In the genomic region with DNA sequence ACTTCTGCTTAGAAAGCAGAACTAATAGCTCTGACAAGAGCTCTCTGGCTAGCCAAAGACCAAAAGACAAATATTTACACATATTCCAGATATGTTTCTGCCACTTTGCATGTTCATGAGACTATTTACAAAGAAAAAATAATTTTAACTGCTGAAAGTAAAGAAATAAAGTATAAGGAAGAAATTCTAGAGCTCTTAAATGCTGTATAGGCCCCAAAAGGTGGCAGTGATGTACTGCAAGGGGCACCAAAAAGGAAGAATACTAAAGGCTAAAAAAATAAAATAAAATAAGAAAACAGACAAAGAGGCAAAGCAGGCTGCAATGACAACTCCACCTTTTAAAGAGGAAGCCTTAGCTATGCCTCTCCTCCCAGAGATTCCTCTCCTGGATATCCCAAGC, we compare ENCODE assay signal across 8 cellular contexts. TPM values are rescaled to one million over a fixed set of nuclear protein-coding genes. Genes with fewer than 3 reads are reported as not detected.
DNase-seq lines count a peak whose midpoint lies in the region; FAIRE-seq and TF ChIP-seq lines count a peak whose summit lies in the region.

No MANE protein-coding gene starts in this region.

- H3K27ac ChIP-seq in parathyroid adenoma (peak overlapping the region; percentile 92), SK-N-SH (ENCODE audit: low read depth in 2 of 2, low read length in 1 of 2) (no peak overlapping the region)

- TF ChIP-seq POLR2A in GM12892 (IDR thresholded peaks at IDR 0.05; ENCODE audit: low read depth, low read length): no peak

- no peak for FAIRE-seq in GM12892 (lab: Jason Lieb, UNC)

- H3K27me3 ChIP-seq in parathyroid adenoma (ENCODE audit: control insufficient read depth, insufficient read depth, low read length) (no peaks in the 10 kb centered on the region), SK-N-SH (ENCODE audit: insufficient read depth) (peaks cover 4% of the 10 kb centered on the region; the same call in 1 of the 2 replicates)

- H3K36me3 ChIP-seq in parathyroid adenoma (ENCODE audit: control insufficient read depth, insufficient read depth, low read length): no peaks in the 10 kb centered on the region
- no peaks in the 10 kb centered on the region for H3K36me3 ChIP-seq in SK-N-SH (replicated peaks in 1 of 2; ENCODE audit: control insufficient read depth in 1 of 2, insufficient read depth in 2 of 2, low read length in 1 of 2)

- H4K20me1 ChIP-seq in SK-N-SH (ENCODE audit: insufficient read depth): no peaks in the 10 kb centered on the region

- H2AFZ ChIP-seq in parathyroid adenoma (peak overlapping the region; percentile 98), SK-N-SH (ENCODE audit: low read depth) (no peak overlapping the region)

- POLR2A ChIA-PET in SK-N-SH (lab: Yijun Ruan, JAX): no interaction called here

- H3K4me3 ChIP-seq in cardiac fibroblast (replicated peaks in 1 of 2; ENCODE audit: low read depth in 2 of 2, low read length in 2 of 2): no peak overlapping the region
- H3K4me3 ChIP-seq in parathyroid adenoma (ENCODE audit: low read depth, low read length): no peak overlapping the region
- no peak overlapping the region for H3K4me3 ChIP-seq in SK-N-SH (ENCODE audit: low read depth in 2 of 2, low read length in 1 of 2)

- no peak for TF ChIP-seq RAD21 in SK-N-SH (IDR thresholded peaks at IDR 0.05; ENCODE audit: low read length)

- CTCF ChIA-PET in SK-N-SH (lab: Yijun Ruan, JAX): no interaction called here

- no peaks in the 10 kb centered on the region for H3K9me3 ChIP-seq in parathyroid adenoma (ENCODE audit: control insufficient read depth, low read length)
- no peaks in the 10 kb centered on the region for H3K9me3 ChIP-seq in SK-N-SH

- H3F3A ChIP-seq in SK-N-SH (replicated peaks; ENCODE audit: insufficient read depth): no peaks in the 10 kb centered on the region

- no peaks in the 10 kb centered on the region for H3K9me2 ChIP-seq in SK-N-SH

- TF ChIP-seq EP300 in SK-N-SH (IDR thresholded peaks at IDR 0.05; ENCODE audit: borderline replicate concordance in 1 of 2, low read depth in 1 of 2, low read length in 1 of 2): no peak

- TF ChIP-seq CTCF in cardiac fibroblast (IDR thresholded peaks at IDR 0.05; ENCODE audit: low read depth, low read length): peak; percentile 43
- TF ChIP-seq CTCF in parathyroid adenoma (IDR thresholded peaks at IDR 0.05): peak; percentile 49
- TF ChIP-seq CTCF in SK-N-SH (IDR thresholded peaks at IDR 0.05): no peak

- no peak overlapping the region for H3K4me2 ChIP-seq in parathyroid adenoma (ENCODE audit: low read length)
- no peak overlapping the region for H3K4me2 ChIP-seq in SK-N-SH

- DNase-seq in DMS79 (lab: John Stamatoyannopoulos, UW) (peak; percentile 49), NCI-H2029 (lab: John Stamatoyannopoulos, UW) (peak; percentile 39), cardiac fibroblast (ENCODE audit: low read depth in 2 of 2) (peak; percentile 66 to 70), LoVo (ENCODE audit: low spot score) (no peak), SK-N-SH (no peak), GM12892 (ENCODE audit: insufficient read length) (no peak)
- no peak for DNase-seq in central memory CD4-positive, alpha-beta T cell

- H3K79me2 ChIP-seq in parathyroid adenoma: no peaks in the 10 kb centered on the region
- no peaks in the 10 kb centered on the region for H3K79me2 ChIP-seq in SK-N-SH (ENCODE audit: insufficient read depth)

- H3K9ac ChIP-seq in parathyroid adenoma: no peak overlapping the region
- H3K9ac ChIP-seq in SK-N-SH: no peak overlapping the region

- peaks cover 26% of the 10 kb centered on the region for H3K4me1 ChIP-seq in parathyroid adenoma
- peaks cover 0 to 9% of the 10 kb centered on the region in 2 experiments; a peak in 1 of 4 replicates for H3K4me1 ChIP-seq in SK-N-SH (ENCODE audit: control insufficient read depth in 1 of 2, insufficient read depth in 2 of 2, low read depth in 1 of 2, low read length in 1 of 2)

TF ChIP-seq in SK-N-SH, 30 proteins besides CTCF, POLR2A, EP300 and RAD21:
- TF ChIP-seq, protein P1, sequence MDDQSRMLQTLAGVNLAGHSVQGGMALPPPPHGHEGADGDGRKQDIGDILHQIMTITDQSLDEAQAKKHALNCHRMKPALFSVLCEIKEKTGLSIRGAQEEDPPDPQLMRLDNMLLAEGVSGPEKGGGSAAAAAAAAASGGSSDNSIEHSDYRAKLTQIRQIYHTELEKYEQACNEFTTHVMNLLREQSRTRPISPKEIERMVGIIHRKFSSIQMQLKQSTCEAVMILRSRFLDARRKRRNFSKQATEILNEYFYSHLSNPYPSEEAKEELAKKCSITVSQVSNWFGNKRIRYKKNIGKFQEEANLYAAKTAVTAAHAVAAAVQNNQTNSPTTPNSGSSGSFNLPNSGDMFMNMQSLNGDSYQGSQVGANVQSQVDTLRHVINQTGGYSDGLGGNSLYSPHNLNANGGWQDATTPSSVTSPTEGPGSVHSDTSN (IDR thresholded peaks at IDR 0.05): no peak
- TF ChIP-seq RFX5 (IDR thresholded peaks at IDR 0.05; ENCODE audit: low read length): no peak
- TF ChIP-seq TCF12 (IDR thresholded peaks at IDR 0.05): no peak
- no peak for TF ChIP-seq ELF1 (IDR thresholded peaks at IDR 0.05)
- no peak for TF ChIP-seq EZH2phosphoT487 (IDR thresholded peaks at IDR 0.05; ENCODE audit: borderline replicate concordance, low read depth)
- TF ChIP-seq GABPA (IDR thresholded peaks at IDR 0.05; ENCODE audit: low read depth): no peak
- TF ChIP-seq GATA2 (CRISPR knock-in tag; IDR thresholded peaks at IDR 0.05): no peak
- TF ChIP-seq MEF2A (IDR thresholded peaks at IDR 0.05; ENCODE audit: borderline replicate concordance, low read depth): no peak
- no peak for TF ChIP-seq NFIC (IDR thresholded peaks at IDR 0.05; ENCODE audit: borderline replicate concordance)
- TF ChIP-seq FOSL2 (IDR thresholded peaks at IDR 0.05; ENCODE audit: borderline replicate concordance, low read depth): no peak
- TF ChIP-seq RCOR1 (IDR thresholded peaks at IDR 0.05; ENCODE audit: low read length): no peak
- TF ChIP-seq, protein P2, sequence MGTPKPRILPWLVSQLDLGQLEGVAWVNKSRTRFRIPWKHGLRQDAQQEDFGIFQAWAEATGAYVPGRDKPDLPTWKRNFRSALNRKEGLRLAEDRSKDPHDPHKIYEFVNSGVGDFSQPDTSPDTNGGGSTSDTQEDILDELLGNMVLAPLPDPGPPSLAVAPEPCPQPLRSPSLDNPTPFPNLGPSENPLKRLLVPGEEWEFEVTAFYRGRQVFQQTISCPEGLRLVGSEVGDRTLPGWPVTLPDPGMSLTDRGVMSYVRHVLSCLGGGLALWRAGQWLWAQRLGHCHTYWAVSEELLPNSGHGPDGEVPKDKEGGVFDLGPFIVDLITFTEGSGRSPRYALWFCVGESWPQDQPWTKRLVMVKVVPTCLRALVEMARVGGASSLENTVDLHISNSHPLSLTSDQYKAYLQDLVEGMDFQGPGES (IDR thresholded peaks at IDR 0.05; ENCODE audit: low read depth, low read length): no peak
- no peak for TF ChIP-seq TEAD4 (IDR thresholded peaks at IDR 0.05; ENCODE audit: borderline replicate concordance, insufficient read depth)
- TF ChIP-seq, protein P3, sequence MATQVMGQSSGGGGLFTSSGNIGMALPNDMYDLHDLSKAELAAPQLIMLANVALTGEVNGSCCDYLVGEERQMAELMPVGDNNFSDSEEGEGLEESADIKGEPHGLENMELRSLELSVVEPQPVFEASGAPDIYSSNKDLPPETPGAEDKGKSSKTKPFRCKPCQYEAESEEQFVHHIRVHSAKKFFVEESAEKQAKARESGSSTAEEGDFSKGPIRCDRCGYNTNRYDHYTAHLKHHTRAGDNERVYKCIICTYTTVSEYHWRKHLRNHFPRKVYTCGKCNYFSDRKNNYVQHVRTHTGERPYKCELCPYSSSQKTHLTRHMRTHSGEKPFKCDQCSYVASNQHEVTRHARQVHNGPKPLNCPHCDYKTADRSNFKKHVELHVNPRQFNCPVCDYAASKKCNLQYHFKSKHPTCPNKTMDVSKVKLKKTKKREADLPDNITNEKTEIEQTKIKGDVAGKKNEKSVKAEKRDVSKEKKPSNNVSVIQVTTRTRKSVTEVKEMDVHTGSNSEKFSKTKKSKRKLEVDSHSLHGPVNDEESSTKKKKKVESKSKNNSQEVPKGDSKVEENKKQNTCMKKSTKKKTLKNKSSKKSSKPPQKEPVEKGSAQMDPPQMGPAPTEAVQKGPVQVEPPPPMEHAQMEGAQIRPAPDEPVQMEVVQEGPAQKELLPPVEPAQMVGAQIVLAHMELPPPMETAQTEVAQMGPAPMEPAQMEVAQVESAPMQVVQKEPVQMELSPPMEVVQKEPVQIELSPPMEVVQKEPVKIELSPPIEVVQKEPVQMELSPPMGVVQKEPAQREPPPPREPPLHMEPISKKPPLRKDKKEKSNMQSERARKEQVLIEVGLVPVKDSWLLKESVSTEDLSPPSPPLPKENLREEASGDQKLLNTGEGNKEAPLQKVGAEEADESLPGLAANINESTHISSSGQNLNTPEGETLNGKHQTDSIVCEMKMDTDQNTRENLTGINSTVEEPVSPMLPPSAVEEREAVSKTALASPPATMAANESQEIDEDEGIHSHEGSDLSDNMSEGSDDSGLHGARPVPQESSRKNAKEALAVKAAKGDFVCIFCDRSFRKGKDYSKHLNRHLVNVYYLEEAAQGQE (IDR thresholded peaks at IDR 0.05; ENCODE audit: low read depth, low read length): no peak
- no peak for TF ChIP-seq FOXM1 (IDR thresholded peaks at IDR 0.05; ENCODE audit: low read depth)
- no peak for TF ChIP-seq MXI1 (IDR thresholded peaks at IDR 0.05; ENCODE audit: low read depth, low read length)

RNA-seq across cellular contexts. Expression of gene KLRK1, which starts 23.0 kb away (rescaled TPM):
- not detected in 2 replicates for polyA plus RNA-seq in SK-N-SH (2012; rRNA removed)
- polyA plus RNA-seq in SK-N-SH (2012; cell fraction: cytosol; rRNA removed): not detected in 2 replicates
- not detected in 2 replicates for polyA plus RNA-seq in SK-N-SH (2012; cell fraction: nucleus; rRNA removed)
- polyA plus RNA-seq in GM12892 (2012; ENCODE audit: missing spikeins): not detected

RNA-seq across cellular contexts. Expression of gene KLRC4, which starts 42.7 kb away (rescaled TPM):
- polyA plus RNA-seq in SK-N-SH (2012; rRNA removed): not detected in 2 replicates
- not detected in 2 replicates for polyA plus RNA-seq in SK-N-SH (2012; cell fraction: cytosol; rRNA removed)
- polyA plus RNA-seq in SK-N-SH (2012; cell fraction: nucleus; rRNA removed): not detected in 2 replicates
- polyA plus RNA-seq in GM12892 (2012; ENCODE audit: missing spikeins): not detected

RNA-seq across cellular contexts. Expression of gene KLRC3, which starts 53.5 kb away (rescaled TPM):
- not detected in 2 replicates for polyA plus RNA-seq in SK-N-SH (2012; rRNA removed)
- polyA plus RNA-seq in SK-N-SH (2012; cell fraction: cytosol; rRNA removed): not detected in 2 replicates
- not detected in 2 replicates for polyA plus RNA-seq in SK-N-SH (2012; cell fraction: nucleus; rRNA removed)
- polyA plus RNA-seq in GM12892 (2012; ENCODE audit: missing spikeins): not detected

RNA-seq across cellular contexts. Expression of gene KLRD1, which starts 59.2 kb away (rescaled TPM):
- not detected in 2 replicates for polyA plus RNA-seq in SK-N-SH (2012; rRNA removed)
- polyA plus RNA-seq in SK-N-SH (2012; cell fraction: cytosol; rRNA removed): not detected in 2 replicates
- not detected in 2 replicates for polyA plus RNA-seq in SK-N-SH (2012; cell fraction: nucleus; rRNA removed)
- 0.08 TPM for polyA plus RNA-seq in GM12892 (2012; ENCODE audit: missing spikeins)

Comparison
In these comparisons a context has a peak if more than half of its experiments do, and no peak if none do; other contexts are left out.
1. DNase-seq: peak in DMS79 (single experiment), NCI-H2029 (single experiment) and cardiac fibroblast (2 of 2); none in central memory CD4-positive, alpha-beta T cell (single experiment), LoVo (single experiment), SK-N-SH (single experiment) and GM12892 (single experiment).